In the genomic region with DNA sequence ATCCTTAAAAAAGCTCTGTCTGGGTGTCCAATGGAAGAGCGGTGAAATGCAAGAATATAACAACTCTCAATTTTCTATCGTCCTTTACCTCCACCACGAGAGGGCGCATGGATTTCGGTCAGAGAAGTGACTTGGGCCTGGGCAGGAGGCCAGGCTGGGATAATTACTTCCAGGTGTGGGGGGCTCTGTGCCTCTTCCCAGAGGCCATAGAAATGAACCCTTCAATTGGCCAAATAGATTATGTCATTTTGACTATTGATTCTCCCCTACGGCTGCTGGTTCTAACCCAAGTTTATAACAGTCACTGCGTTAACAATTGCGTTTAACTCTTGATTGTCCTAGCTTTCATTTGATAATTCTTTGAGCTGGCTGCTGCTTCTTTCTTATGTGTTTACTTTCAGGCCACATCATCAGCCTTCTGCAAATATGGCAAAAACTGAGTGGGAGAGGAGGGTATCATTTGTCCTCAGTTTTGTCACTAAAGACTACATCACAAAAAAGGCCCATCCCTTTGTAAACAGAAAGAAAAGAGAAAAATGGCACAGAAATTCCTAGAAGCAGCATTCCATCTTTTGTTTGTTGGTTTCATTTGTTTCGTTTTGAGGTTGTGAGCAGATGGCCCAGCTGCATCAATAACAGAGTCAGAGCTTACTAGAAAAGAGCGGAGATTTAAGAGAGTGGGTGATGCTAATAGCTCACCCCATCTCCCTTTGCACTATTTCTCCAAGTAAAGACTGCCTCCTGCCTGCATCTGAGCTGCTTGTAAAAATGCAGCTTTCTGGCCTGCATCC, we compare ENCODE assay signal across 1 cellular context.
A peak's percentile ranks its signal among the peaks of the same experiment; 100 is the strongest.
TF ChIP-seq lines count a peak whose summit lies in the region.

No MANE protein-coding gene starts in this region.

TF ChIP-seq in HepG2, 621 proteins besides CTCF, POLR2A, EP300 and RAD21 (continued from another document):
- TF ChIP-seq NFIC (IDR thresholded peaks at IDR 0.05; ENCODE audit: low read length) (0 out of 2 replicates have a peak, but pooled peaks have one; percentile 56), FOXJ3 (CRISPR knock-in tag; IDR thresholded peaks at IDR 0.05; ENCODE audit: borderline replicate concordance) (0 out of 2 replicates have a peak, but pooled peaks have one; percentile 20), NCOA1 (CRISPR knock-in tag; IDR thresholded peaks at IDR 0.05) (0 out of 2 replicates have a peak, but pooled peaks have one; percentile 30), SIN3A (IDR thresholded peaks at IDR 0.05; ENCODE audit: borderline replicate concordance, low read depth, low read length) (peak; percentile 37; the same call in 1 of the 2 replicates), ZNF501 (CRISPR knock-in tag; IDR thresholded peaks at IDR 0.05) (peak; percentile 19; the same call in 1 of the 2 replicates), POLR2AphosphoS5 (IDR thresholded peaks at IDR 0.05; ENCODE audit: low read depth, low read length) (no peak), ZNF652 (CRISPR knock-in tag; IDR thresholded peaks at IDR 0.05; ENCODE audit: borderline replicate concordance, low read depth) (peak; percentile 91), SALL1 (CRISPR knock-in tag; IDR thresholded peaks at IDR 0.05) (peak; percentile 59; the same call in 1 of the 2 replicates), MEIS2 (CRISPR knock-in tag; IDR thresholded peaks at IDR 0.05) (no peak), SOX5 (CRISPR knock-in tag; IDR thresholded peaks at IDR 0.05; ENCODE audit: borderline replicate concordance) (peak; percentile 4; the same call in 1 of the 2 replicates), PPARG (CRISPR knock-in tag; conservative IDR thresholded peaks at IDR 0.05) (0 out of 2 replicates have a peak, but pooled peaks have one; percentile 18), GATAD2A (CRISPR knock-in tag; IDR thresholded peaks at IDR 0.05) (peak; percentile 57; the same call in 1 of the 2 replicates), CENPX (CRISPR knock-in tag; IDR thresholded peaks at IDR 0.05) (no peak), ZSCAN29 (CRISPR knock-in tag; conservative IDR thresholded peaks at IDR 0.05) (0 out of 2 replicates have a peak, but pooled peaks have one; percentile 25)
- TF ChIP-seq, protein P1, sequence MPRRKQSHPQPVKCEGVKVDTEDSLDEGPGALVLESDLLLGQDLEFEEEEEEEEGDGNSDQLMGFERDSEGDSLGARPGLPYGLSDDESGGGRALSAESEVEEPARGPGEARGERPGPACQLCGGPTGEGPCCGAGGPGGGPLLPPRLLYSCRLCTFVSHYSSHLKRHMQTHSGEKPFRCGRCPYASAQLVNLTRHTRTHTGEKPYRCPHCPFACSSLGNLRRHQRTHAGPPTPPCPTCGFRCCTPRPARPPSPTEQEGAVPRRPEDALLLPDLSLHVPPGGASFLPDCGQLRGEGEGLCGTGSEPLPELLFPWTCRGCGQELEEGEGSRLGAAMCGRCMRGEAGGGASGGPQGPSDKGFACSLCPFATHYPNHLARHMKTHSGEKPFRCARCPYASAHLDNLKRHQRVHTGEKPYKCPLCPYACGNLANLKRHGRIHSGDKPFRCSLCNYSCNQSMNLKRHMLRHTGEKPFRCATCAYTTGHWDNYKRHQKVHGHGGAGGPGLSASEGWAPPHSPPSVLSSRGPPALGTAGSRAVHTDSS (CRISPR knock-in tag; conservative IDR thresholded peaks at IDR 0.05), result no peak
- TF ChIP-seq, protein P2, sequence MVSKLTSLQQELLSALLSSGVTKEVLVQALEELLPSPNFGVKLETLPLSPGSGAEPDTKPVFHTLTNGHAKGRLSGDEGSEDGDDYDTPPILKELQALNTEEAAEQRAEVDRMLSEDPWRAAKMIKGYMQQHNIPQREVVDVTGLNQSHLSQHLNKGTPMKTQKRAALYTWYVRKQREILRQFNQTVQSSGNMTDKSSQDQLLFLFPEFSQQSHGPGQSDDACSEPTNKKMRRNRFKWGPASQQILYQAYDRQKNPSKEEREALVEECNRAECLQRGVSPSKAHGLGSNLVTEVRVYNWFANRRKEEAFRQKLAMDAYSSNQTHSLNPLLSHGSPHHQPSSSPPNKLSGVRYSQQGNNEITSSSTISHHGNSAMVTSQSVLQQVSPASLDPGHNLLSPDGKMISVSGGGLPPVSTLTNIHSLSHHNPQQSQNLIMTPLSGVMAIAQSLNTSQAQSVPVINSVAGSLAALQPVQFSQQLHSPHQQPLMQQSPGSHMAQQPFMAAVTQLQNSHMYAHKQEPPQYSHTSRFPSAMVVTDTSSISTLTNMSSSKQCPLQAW (CRISPR knock-in tag; IDR thresholded peaks at IDR 0.05), result peak; percentile 64; the same call in 1 of the 2 replicates
- TF ChIP-seq, protein P3, sequence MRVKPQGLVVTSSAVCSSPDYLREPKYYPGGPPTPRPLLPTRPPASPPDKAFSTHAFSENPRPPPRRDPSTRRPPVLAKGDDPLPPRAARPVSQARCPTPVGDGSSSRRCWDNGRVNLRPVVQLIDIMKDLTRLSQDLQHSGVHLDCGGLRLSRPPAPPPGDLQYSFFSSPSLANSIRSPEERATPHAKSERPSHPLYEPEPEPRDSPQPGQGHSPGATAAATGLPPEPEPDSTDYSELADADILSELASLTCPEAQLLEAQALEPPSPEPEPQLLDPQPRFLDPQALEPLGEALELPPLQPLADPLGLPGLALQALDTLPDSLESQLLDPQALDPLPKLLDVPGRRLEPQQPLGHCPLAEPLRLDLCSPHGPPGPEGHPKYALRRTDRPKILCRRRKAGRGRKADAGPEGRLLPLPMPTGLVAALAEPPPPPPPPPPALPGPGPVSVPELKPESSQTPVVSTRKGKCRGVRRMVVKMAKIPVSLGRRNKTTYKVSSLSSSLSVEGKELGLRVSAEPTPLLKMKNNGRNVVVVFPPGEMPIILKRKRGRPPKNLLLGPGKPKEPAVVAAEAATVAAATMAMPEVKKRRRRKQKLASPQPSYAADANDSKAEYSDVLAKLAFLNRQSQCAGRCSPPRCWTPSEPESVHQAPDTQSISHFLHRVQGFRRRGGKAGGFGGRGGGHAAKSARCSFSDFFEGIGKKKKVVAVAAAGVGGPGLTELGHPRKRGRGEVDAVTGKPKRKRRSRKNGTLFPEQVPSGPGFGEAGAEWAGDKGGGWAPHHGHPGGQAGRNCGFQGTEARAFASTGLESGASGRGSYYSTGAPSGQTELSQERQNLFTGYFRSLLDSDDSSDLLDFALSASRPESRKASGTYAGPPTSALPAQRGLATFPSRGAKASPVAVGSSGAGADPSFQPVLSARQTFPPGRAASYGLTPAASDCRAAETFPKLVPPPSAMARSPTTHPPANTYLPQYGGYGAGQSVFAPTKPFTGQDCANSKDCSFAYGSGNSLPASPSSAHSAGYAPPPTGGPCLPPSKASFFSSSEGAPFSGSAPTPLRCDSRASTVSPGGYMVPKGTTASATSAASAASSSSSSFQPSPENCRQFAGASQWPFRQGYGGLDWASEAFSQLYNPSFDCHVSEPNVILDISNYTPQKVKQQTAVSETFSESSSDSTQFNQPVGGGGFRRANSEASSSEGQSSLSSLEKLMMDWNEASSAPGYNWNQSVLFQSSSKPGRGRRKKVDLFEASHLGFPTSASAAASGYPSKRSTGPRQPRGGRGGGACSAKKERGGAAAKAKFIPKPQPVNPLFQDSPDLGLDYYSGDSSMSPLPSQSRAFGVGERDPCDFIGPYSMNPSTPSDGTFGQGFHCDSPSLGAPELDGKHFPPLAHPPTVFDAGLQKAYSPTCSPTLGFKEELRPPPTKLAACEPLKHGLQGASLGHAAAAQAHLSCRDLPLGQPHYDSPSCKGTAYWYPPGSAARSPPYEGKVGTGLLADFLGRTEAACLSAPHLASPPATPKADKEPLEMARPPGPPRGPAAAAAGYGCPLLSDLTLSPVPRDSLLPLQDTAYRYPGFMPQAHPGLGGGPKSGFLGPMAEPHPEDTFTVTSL (CRISPR knock-in tag; IDR thresholded peaks at IDR 0.05; ENCODE audit: borderline replicate concordance), result peak; percentile 60; the same call in 1 of the 2 replicates
- TF ChIP-seq, protein P4, sequence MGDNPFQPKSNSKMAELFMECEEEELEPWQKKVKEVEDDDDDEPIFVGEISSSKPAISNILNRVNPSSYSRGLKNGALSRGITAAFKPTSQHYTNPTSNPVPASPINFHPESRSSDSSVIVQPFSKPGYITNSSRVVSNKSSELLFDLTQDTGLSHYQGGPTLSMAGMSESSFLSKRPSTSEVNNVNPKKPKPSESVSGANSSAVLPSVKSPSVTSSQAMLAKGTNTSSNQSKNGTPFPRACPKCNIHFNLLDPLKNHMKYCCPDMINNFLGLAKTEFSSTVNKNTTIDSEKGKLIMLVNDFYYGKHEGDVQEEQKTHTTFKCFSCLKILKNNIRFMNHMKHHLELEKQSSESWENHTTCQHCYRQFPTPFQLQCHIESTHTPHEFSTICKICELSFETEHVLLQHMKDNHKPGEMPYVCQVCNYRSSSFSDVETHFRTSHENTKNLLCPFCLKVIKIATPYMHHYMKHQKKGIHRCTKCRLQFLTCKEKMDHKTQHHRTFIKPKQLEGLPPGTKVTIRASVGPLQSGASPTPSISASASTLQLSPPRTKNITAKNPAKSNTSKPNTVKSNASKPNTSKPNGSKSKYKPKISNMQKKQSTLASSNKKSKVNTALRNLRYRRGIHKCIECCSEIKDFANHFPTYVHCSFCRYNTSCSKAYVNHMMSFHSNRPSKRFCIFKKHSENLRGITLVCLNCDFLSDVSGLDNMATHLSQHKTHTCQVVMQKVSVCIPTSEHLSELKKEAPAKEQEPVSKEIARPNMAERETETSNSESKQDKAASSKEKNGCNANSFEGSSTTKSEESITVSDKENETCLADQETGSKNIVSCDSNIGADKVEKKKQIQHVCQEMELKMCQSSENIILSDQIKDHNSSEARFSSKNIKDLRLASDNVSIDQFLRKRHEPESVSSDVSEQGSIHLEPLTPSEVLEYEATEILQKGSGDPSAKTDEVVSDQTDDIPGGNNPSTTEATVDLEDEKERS (CRISPR knock-in tag; IDR thresholded peaks at IDR 0.05), result no peak
- TF ChIP-seq, protein P5, sequence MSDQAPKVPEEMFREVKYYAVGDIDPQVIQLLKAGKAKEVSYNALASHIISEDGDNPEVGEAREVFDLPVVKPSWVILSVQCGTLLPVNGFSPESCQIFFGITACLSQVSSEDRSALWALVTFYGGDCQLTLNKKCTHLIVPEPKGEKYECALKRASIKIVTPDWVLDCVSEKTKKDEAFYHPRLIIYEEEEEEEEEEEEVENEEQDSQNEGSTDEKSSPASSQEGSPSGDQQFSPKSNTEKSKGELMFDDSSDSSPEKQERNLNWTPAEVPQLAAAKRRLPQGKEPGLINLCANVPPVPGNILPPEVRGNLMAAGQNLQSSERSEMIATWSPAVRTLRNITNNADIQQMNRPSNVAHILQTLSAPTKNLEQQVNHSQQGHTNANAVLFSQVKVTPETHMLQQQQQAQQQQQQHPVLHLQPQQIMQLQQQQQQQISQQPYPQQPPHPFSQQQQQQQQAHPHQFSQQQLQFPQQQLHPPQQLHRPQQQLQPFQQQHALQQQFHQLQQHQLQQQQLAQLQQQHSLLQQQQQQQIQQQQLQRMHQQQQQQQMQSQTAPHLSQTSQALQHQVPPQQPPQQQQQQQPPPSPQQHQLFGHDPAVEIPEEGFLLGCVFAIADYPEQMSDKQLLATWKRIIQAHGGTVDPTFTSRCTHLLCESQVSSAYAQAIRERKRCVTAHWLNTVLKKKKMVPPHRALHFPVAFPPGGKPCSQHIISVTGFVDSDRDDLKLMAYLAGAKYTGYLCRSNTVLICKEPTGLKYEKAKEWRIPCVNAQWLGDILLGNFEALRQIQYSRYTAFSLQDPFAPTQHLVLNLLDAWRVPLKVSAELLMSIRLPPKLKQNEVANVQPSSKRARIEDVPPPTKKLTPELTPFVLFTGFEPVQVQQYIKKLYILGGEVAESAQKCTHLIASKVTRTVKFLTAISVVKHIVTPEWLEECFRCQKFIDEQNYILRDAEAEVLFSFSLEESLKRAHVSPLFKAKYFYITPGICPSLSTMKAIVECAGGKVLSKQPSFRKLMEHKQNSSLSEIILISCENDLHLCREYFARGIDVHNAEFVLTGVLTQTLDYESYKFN (CRISPR knock-in tag; conservative IDR thresholded peaks at IDR 0.05), result peak; percentile 30; the same call in 1 of the 2 replicates
